ENCODE assay signal across 1 cellular context in genomic region chr14:69151458-69152180, GRCh38.
A peak's percentile ranks its signal among the peaks of the same experiment; 100 is the strongest.
TF ChIP-seq lines count a peak whose summit lies in the region.

No MANE protein-coding gene starts in this region.

TF ChIP-seq in HepG2, 621 proteins besides CTCF, POLR2A, EP300 and RAD21 (continued from another document and continues in another):
- TF ChIP-seq BRF2 (CRISPR knock-in tag; IDR thresholded peaks at IDR 0.05) (0 out of 2 replicates have a peak, but pooled peaks have one; percentile 62), SIN3A (IDR thresholded peaks at IDR 0.05; ENCODE audit: borderline replicate concordance, low read depth, low read length) (peak; percentile 75; the same call in 1 of the 2 replicates), GABPB1 (CRISPR knock-in tag; IDR thresholded peaks at IDR 0.05) (peak; percentile 70; the same call in 1 of the 2 replicates), ZNF10 (CRISPR knock-in tag; IDR thresholded peaks at IDR 0.05; ENCODE audit: borderline replicate concordance, low read depth) (no peak), ZSCAN30 (CRISPR knock-in tag; IDR thresholded peaks at IDR 0.05) (no peak), PRDM4 (CRISPR knock-in tag; IDR thresholded peaks at IDR 0.05; ENCODE audit: borderline replicate concordance) (no peak), SNAPC5 (CRISPR knock-in tag; IDR thresholded peaks at IDR 0.05; ENCODE audit: borderline replicate concordance) (0 out of 2 replicates have a peak, but pooled peaks have one; percentile 42), POLR2G (IDR thresholded peaks at IDR 0.05; ENCODE audit: low read depth, low read length) (peak; percentile 69), HNRNPUL1 (IDR thresholded peaks at IDR 0.05; ENCODE audit: low read depth, low read length) (0 out of 2 replicates have a peak, but pooled peaks have one; percentile 29), DNMT1 (CRISPR knock-in tag; IDR thresholded peaks at IDR 0.05) (0 out of 2 replicates have a peak, but pooled peaks have one; percentile 80), HES4 (CRISPR knock-in tag; IDR thresholded peaks at IDR 0.05; ENCODE audit: borderline replicate concordance) (no peak), ZMYM3 (CRISPR knock-in tag; IDR thresholded peaks at IDR 0.05) (0 out of 2 replicates have a peak, but pooled peaks have one; percentile 11), ZNF468 (CRISPR knock-in tag; IDR thresholded peaks at IDR 0.05) (no peak), TMF1 (CRISPR knock-in tag; IDR thresholded peaks at IDR 0.05; ENCODE audit: low read depth) (peak; percentile 44; the same call in 1 of the 2 replicates), MED8 (CRISPR knock-in tag; IDR thresholded peaks at IDR 0.05; ENCODE audit: insufficient replicate concordance) (no peak), ZNF768 (CRISPR knock-in tag; IDR thresholded peaks at IDR 0.05) (peak; percentile 54; the same call in 1 of the 2 replicates), HOXD1 (CRISPR knock-in tag; IDR thresholded peaks at IDR 0.05) (0 out of 2 replicates have a peak, but pooled peaks have one; percentile 26), NFATC3 (CRISPR knock-in tag; IDR thresholded peaks at IDR 0.05) (no peak), ZSCAN20 (CRISPR knock-in tag; IDR thresholded peaks at IDR 0.05; ENCODE audit: borderline replicate concordance) (0 out of 2 replicates have a peak, but pooled peaks have one; percentile 55), ZNF614 (CRISPR knock-in tag; IDR thresholded peaks at IDR 0.05; ENCODE audit: borderline replicate concordance) (0 out of 2 replicates have a peak, but pooled peaks have one; percentile 24), ZNF747 (CRISPR knock-in tag; IDR thresholded peaks at IDR 0.05; ENCODE audit: borderline replicate concordance) (no peak), MTA3 (CRISPR knock-in tag; IDR thresholded peaks at IDR 0.05) (no peak), IRF2 (CRISPR knock-in tag; IDR thresholded peaks at IDR 0.05) (no peak; the same call in 1 of the 2 replicates), RBM39 (IDR thresholded peaks at IDR 0.05; ENCODE audit: low read depth, low read length, poor library complexity, severe bottlenecking) (peak; percentile 92), ELF4 (CRISPR knock-in tag; IDR thresholded peaks at IDR 0.05; ENCODE audit: borderline replicate concordance) (no peak), CEBPZ (IDR thresholded peaks at IDR 0.05; ENCODE audit: low read length) (no peak), NR0B2 (CRISPR knock-in tag; IDR thresholded peaks at IDR 0.05) (peak; percentile 35; the same call in 1 of the 2 replicates), ZFYVE20 (CRISPR knock-in tag; IDR thresholded peaks at IDR 0.05; ENCODE audit: borderline replicate concordance, low read depth) (no peak), HNRNPL (IDR thresholded peaks at IDR 0.05; ENCODE audit: low read depth, low read length) (0 out of 2 replicates have a peak, but pooled peaks have one; percentile 62), PHF20 (CRISPR knock-in tag; IDR thresholded peaks at IDR 0.05) (peak; percentile 75), GABPA (IDR thresholded peaks at IDR 0.05; ENCODE audit: low read depth, low read length) (no peak), GABPA (CRISPR knock-in tag; IDR thresholded peaks at IDR 0.05; ENCODE audit: low read depth) (peak; percentile 39), GPN1 (CRISPR knock-in tag; IDR thresholded peaks at IDR 0.05; ENCODE audit: borderline replicate concordance) (no peak), ZNF430 (CRISPR knock-in tag; IDR thresholded peaks at IDR 0.05) (no peak), CC2D1A (CRISPR knock-in tag; IDR thresholded peaks at IDR 0.05) (no peak)
- TF ChIP-seq, protein P1, sequence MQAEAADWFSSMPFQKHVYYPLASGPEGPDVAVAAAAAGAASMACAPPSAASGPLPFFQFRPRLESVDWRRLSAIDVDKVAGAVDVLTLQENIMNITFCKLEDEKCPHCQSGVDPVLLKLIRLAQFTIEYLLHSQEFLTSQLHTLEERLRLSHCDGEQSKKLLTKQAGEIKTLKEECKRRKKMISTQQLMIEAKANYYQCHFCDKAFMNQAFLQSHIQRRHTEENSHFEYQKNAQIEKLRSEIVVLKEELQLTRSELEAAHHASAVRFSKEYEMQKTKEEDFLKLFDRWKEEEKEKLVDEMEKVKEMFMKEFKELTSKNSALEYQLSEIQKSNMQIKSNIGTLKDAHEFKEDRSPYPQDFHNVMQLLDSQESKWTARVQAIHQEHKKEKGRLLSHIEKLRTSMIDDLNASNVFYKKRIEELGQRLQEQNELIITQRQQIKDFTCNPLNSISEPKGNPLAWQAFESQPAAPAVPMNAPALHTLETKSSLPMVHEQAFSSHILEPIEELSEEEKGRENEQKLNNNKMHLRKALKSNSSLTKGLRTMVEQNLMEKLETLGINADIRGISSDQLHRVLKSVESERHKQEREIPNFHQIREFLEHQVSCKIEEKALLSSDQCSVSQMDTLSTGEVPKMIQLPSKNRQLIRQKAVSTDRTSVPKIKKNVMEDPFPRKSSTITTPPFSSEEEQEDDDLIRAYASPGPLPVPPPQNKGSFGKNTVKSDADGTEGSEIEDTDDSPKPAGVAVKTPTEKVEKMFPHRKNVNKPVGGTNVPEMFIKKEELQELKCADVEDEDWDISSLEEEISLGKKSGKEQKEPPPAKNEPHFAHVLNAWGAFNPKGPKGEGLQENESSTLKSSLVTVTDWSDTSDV (CRISPR knock-in tag; IDR thresholded peaks at IDR 0.05): no peak
- TF ChIP-seq, protein P2, sequence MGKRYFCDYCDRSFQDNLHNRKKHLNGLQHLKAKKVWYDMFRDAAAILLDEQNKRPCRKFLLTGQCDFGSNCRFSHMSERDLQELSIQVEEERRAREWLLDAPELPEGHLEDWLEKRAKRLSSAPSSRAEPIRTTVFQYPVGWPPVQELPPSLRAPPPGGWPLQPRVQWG (CRISPR knock-in tag; IDR thresholded peaks at IDR 0.05; ENCODE audit: borderline replicate concordance, low read depth): no peak
- TF ChIP-seq, protein P3, sequence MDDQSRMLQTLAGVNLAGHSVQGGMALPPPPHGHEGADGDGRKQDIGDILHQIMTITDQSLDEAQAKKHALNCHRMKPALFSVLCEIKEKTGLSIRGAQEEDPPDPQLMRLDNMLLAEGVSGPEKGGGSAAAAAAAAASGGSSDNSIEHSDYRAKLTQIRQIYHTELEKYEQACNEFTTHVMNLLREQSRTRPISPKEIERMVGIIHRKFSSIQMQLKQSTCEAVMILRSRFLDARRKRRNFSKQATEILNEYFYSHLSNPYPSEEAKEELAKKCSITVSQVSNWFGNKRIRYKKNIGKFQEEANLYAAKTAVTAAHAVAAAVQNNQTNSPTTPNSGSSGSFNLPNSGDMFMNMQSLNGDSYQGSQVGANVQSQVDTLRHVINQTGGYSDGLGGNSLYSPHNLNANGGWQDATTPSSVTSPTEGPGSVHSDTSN (CRISPR knock-in tag; IDR thresholded peaks at IDR 0.05; ENCODE audit: borderline replicate concordance): no peak
- TF ChIP-seq, protein P4, sequence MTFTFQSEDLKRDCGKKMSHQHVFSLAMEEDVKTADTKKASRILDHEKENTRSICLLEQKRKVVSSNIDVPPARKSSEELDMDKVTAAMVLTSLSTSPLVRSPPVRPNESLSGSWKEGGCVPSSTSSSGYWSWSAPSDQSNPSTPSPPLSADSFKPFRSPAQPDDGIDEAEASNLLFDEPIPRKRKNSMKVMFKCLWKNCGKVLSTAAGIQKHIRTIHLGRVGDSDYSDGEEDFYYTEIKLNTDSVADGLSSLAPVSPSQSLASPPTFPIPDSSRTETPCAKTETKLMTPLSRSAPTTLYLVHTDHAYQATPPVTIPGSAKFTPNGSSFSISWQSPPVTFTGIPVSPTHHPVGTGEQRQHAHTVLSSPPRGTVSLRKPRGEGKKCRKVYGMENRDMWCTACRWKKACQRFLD (CRISPR knock-in tag; IDR thresholded peaks at IDR 0.05; ENCODE audit: borderline replicate concordance): no peak
- TF ChIP-seq, protein P5, sequence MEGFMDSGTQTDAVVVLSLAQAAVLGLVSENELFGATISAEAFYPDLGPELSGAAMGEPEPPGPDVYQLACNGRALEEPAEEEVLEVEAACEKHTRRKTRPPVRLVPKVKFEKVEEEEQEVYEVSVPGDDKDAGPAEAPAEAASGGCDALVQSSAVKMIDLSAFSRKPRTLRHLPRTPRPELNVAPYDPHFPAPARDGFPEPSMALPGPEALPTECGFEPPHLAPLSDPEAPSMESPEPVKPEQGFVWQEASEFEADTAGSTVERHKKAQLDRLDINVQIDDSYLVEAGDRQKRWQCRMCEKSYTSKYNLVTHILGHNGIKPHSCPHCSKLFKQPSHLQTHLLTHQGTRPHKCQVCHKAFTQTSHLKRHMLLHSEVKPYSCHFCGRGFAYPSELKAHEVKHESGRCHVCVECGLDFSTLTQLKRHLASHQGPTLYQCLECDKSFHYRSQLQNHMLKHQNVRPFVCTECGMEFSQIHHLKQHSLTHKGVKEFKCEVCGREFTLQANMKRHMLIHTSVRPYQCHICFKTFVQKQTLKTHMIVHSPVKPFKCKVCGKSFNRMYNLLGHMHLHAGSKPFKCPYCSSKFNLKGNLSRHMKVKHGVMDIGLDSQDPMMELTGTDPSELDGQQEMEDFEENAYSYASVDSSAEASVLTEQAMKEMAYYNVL (CRISPR knock-in tag; IDR thresholded peaks at IDR 0.05; ENCODE audit: borderline replicate concordance): peak; percentile 72; the same call in 1 of the 2 replicates
- TF ChIP-seq, protein P6, sequence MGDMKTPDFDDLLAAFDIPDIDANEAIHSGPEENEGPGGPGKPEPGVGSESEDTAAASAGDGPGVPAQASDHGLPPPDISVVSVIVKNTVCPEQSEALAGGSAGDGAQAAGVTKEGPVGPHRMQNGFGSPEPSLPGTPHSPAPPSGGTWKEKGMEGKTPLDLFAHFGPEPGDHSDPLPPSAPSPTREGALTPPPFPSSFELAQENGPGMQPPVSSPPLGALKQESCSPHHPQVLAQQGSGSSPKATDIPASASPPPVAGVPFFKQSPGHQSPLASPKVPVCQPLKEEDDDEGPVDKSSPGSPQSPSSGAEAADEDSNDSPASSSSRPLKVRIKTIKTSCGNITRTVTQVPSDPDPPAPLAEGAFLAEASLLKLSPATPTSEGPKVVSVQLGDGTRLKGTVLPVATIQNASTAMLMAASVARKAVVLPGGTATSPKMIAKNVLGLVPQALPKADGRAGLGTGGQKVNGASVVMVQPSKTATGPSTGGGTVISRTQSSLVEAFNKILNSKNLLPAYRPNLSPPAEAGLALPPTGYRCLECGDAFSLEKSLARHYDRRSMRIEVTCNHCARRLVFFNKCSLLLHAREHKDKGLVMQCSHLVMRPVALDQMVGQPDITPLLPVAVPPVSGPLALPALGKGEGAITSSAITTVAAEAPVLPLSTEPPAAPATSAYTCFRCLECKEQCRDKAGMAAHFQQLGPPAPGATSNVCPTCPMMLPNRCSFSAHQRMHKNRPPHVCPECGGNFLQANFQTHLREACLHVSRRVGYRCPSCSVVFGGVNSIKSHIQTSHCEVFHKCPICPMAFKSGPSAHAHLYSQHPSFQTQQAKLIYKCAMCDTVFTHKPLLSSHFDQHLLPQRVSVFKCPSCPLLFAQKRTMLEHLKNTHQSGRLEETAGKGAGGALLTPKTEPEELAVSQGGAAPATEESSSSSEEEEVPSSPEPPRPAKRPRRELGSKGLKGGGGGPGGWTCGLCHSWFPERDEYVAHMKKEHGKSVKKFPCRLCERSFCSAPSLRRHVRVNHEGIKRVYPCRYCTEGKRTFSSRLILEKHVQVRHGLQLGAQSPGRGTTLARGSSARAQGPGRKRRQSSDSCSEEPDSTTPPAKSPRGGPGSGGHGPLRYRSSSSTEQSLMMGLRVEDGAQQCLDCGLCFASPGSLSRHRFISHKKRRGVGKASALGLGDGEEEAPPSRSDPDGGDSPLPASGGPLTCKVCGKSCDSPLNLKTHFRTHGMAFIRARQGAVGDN (CRISPR knock-in tag; IDR thresholded peaks at IDR 0.05): peak; percentile 84
